In genomic region chr6:29886686-29887085, GRCh38 we compare ENCODE assay signal across 1 cellular context.
TF ChIP-seq lines count a peak whose summit lies in the region.

No MANE protein-coding gene starts in this region.

TF ChIP-seq in HCT116, 20 proteins besides CTCF, POLR2A, EP300 and RAD21 (continued from another document):
- no peak for TF ChIP-seq FOSL1 (IDR thresholded peaks at IDR 0.05; ENCODE audit: low read depth)
- no peak for TF ChIP-seq ZFX (IDR thresholded peaks at IDR 0.05)
- no peak for TF ChIP-seq EZH2 (IDR thresholded peaks at IDR 0.05)
